In the genomic region with DNA sequence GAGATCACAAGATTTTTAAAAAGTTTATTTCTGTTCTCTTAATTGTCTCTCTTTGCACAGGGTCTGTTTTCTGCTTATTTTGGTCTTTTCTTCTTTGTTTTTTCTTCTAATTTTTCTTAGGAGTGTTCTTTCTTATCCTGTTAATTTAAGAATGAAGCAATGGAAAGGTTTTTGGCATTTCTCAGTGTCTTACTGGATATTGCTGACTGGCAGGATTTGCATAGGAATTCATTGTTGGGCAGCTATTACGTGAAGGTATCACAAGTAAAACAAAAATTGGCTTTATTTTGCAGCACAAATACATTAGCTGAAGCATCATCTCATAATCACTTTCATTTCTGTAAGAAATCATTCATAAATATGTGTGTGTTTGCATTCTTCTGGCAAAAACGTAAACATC, we compare ENCODE assay signal across 35 cellular contexts.
"Had no signal": no experiment of that assay in that cellular context is flagged by ENCODE, and none has a peak within 500 bp of the region (broad histone marks: within the 10 kb centered on the region; RNA-seq: fewer than 3 reads in every experiment).

No MANE protein-coding gene starts in this region.

- H3K27me3 ChIP-seq: MG63 had no signal

- H3K36me3 ChIP-seq: MG63 had no signal

- DNase-seq: Kasumi-1, MG63, MM.1S, MV-4-11, NCI-H1048, NCI-H1092, NCI-H1092 treated with DMSO at 0.1 percent for 48 hours, NCI-H1105, NCI-H1105 treated with DMSO at 0.1 percent for 48 hours, NCI-H1417, NCI-H1417 treated with DMSO at 0.1 percent for 48 hours, NCI-H1436, NCI-H1436 treated with DMSO at 0.1 percent for 48 hours, NCI-H146, NCI-H1694, NCI-H1694 treated with DMSO at 0.1 percent for 48 hours, NCI-H187, NCI-H187 treated with DMSO at 0.1 percent for 48 hours, NCI-H1930, NCI-H2029, NCI-H2029 treated with DMSO at 0.1 percent for 48 hours, NCI-H2081, NCI-H2081 treated with DMSO at 0.1 percent for 48 hours, NCI-H2107, NCI-H2171, NCI-H2171 treated with DMSO at 0.1 percent for 48 hours, NCI-H2227 treated with DMSO at 0.1 percent for 48 hours, NCI-H226, NCI-H345, NCI-H446, NCI-H446 treated with DMSO at 0.1 percent for 48 hours, NCI-H510A, NCI-H510A treated with DMSO at 0.1 percent for 48 hours, NCI-H524, NCI-H524 treated with DMSO at 0.1 percent for 48 hours had no signal

- H3K4me3 ChIP-seq: MG63 had no signal
